ENCODE assay signal across 1 cellular context in the genomic region with DNA sequence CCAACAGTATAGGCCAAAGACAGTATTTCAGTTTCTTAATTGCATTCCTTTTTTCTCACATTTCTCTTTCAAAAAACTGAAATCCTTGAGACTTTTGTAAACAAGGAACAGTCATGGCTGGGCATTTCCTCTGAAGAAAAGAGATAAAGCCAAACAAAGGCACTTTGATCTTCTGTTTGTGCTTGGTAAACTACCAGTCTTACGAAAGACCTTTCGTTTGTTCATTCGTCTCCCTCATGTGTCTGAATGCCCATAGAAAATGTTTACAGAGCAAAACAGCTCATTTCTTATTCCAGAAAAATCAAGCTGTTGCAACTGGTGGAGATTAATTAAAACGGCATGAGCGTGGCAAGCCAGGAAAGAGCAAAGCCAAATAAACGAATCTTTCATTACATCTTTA.
TF ChIP-seq lines count a peak whose summit lies in the region.

No MANE protein-coding gene starts in this region.

TF ChIP-seq in HCT116, 20 proteins besides CTCF, POLR2A, EP300 and RAD21 (continued from another document):
- TF ChIP-seq, protein P1, sequence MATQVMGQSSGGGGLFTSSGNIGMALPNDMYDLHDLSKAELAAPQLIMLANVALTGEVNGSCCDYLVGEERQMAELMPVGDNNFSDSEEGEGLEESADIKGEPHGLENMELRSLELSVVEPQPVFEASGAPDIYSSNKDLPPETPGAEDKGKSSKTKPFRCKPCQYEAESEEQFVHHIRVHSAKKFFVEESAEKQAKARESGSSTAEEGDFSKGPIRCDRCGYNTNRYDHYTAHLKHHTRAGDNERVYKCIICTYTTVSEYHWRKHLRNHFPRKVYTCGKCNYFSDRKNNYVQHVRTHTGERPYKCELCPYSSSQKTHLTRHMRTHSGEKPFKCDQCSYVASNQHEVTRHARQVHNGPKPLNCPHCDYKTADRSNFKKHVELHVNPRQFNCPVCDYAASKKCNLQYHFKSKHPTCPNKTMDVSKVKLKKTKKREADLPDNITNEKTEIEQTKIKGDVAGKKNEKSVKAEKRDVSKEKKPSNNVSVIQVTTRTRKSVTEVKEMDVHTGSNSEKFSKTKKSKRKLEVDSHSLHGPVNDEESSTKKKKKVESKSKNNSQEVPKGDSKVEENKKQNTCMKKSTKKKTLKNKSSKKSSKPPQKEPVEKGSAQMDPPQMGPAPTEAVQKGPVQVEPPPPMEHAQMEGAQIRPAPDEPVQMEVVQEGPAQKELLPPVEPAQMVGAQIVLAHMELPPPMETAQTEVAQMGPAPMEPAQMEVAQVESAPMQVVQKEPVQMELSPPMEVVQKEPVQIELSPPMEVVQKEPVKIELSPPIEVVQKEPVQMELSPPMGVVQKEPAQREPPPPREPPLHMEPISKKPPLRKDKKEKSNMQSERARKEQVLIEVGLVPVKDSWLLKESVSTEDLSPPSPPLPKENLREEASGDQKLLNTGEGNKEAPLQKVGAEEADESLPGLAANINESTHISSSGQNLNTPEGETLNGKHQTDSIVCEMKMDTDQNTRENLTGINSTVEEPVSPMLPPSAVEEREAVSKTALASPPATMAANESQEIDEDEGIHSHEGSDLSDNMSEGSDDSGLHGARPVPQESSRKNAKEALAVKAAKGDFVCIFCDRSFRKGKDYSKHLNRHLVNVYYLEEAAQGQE (IDR thresholded peaks at IDR 0.05; ENCODE audit: low read depth), result no peak
- TF ChIP-seq CBX3 (IDR thresholded peaks at IDR 0.05; ENCODE audit: low read depth), result no peak
- TF ChIP-seq SIN3A (IDR thresholded peaks at IDR 0.05; ENCODE audit: low read depth), result no peak
- TF ChIP-seq, protein P2, sequence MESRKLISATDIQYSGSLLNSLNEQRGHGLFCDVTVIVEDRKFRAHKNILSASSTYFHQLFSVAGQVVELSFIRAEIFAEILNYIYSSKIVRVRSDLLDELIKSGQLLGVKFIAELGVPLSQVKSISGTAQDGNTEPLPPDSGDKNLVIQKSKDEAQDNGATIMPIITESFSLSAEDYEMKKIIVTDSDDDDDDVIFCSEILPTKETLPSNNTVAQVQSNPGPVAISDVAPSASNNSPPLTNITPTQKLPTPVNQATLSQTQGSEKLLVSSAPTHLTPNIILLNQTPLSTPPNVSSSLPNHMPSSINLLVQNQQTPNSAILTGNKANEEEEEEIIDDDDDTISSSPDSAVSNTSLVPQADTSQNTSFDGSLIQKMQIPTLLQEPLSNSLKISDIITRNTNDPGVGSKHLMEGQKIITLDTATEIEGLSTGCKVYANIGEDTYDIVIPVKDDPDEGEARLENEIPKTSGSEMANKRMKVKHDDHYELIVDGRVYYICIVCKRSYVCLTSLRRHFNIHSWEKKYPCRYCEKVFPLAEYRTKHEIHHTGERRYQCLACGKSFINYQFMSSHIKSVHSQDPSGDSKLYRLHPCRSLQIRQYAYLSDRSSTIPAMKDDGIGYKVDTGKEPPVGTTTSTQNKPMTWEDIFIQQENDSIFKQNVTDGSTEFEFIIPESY (IDR thresholded peaks at IDR 0.05; ENCODE audit: extremely low read depth, insufficient replicate concordance, low read length), result no peak
- no peak for TF ChIP-seq TCF7L2 (IDR thresholded peaks at IDR 0.05; ENCODE audit: borderline replicate concordance, extremely low read depth, insufficient read depth, insufficient read length)
- no peak for TF ChIP-seq SRF (IDR thresholded peaks at IDR 0.05; ENCODE audit: low read depth)
- TF ChIP-seq YY1 (IDR thresholded peaks at IDR 0.05; ENCODE audit: extremely low read depth, insufficient replicate concordance, low read depth, low read length), result no peak
- no peak for TF ChIP-seq SP1 (IDR thresholded peaks at IDR 0.05; ENCODE audit: low read depth)
- no peak for TF ChIP-seq EGR1 (IDR thresholded peaks at IDR 0.05; ENCODE audit: low read depth)
- no peak for TF ChIP-seq CEBPB (IDR thresholded peaks at IDR 0.05; ENCODE audit: low read depth)
- no peak for TF ChIP-seq POLR2AphosphoS5 (IDR thresholded peaks at IDR 0.05; ENCODE audit: low read depth, low read length)
